Comparison of ENCODE assay signal across 1 cellular context in genomic region chr3:194205675-194206133, GRCh38.
TF ChIP-seq lines count a peak whose summit lies in the region.

No MANE protein-coding gene starts in this region.

TF ChIP-seq in K562, 482 proteins besides CTCF, POLR2A, EP300 and RAD21 (continued from another document and continues in another):
- TF ChIP-seq ZNF592 (IDR thresholded peaks at IDR 0.05): 0 out of 2 replicates have a peak, but pooled peaks have one; percentile 15
- no peak for TF ChIP-seq ZNF311 (CRISPR knock-in tag; IDR thresholded peaks at IDR 0.05)
- TF ChIP-seq ZBTB40 (IDR thresholded peaks at IDR 0.05): peak; percentile 91
- TF ChIP-seq ZBTB40 (CRISPR knock-in tag; IDR thresholded peaks at IDR 0.05): no peak
- TF ChIP-seq ZNF511 (CRISPR knock-in tag; IDR thresholded peaks at IDR 0.05): no peak
- no peak for TF ChIP-seq SIN3B (IDR thresholded peaks at IDR 0.05; ENCODE audit: low read depth)
- TF ChIP-seq ZNF212 (CRISPR knock-in tag; IDR thresholded peaks at IDR 0.05): no peak
- no peak for TF ChIP-seq THAP7 (CRISPR knock-in tag; IDR thresholded peaks at IDR 0.05)
- TF ChIP-seq NFIX (CRISPR knock-in tag; IDR thresholded peaks at IDR 0.05; ENCODE audit: low read depth): no peak
- TF ChIP-seq ZKSCAN1 (IDR thresholded peaks at IDR 0.05; ENCODE audit: low read depth, low read length): no peak
- TF ChIP-seq DIDO1 (tag; IDR thresholded peaks at IDR 0.05; ENCODE audit: low read depth): peak; percentile 94
- no peak for TF ChIP-seq ZBTB1 (CRISPR knock-in tag; IDR thresholded peaks at IDR 0.05; ENCODE audit: borderline replicate concordance, low read depth)
- TF ChIP-seq NFYB (IDR thresholded peaks at IDR 0.05; ENCODE audit: extremely low read depth, insufficient read length): no peak
- TF ChIP-seq KAT7 (CRISPR knock-in tag; IDR thresholded peaks at IDR 0.05; ENCODE audit: borderline replicate concordance): no peak
- no peak for TF ChIP-seq SP1 (CRISPR knock-in tag; IDR thresholded peaks at IDR 0.05)
- TF ChIP-seq CBFA2T2 (conservative IDR thresholded peaks at IDR 0.05): no peak
- TF ChIP-seq NFRKB (IDR thresholded peaks at IDR 0.05; ENCODE audit: low read depth): no peak
- TF ChIP-seq NR2C1 (IDR thresholded peaks at IDR 0.05): no peak
- 0 out of 2 replicates have a peak, but pooled peaks have one; percentile 37 for TF ChIP-seq NR2C1 (tag; IDR thresholded peaks at IDR 0.05)
- no peak for TF ChIP-seq TAF1 (IDR thresholded peaks at IDR 0.05; ENCODE audit: control insufficient read depth, extremely low read depth, insufficient read depth, low read length, severe bottlenecking)
- TF ChIP-seq MIER1 (IDR thresholded peaks at IDR 0.05; ENCODE audit: low read depth): no peak
- no peak for TF ChIP-seq ZC3H8 (IDR thresholded peaks at IDR 0.05)
- TF ChIP-seq SIRT6 (IDR thresholded peaks at IDR 0.05; ENCODE audit: low read depth, low read length): no peak
- TF ChIP-seq E2F6 (IDR thresholded peaks at IDR 0.05; ENCODE audit: borderline replicate concordance in 1 of 2, extremely low read depth in 1 of 2, insufficient read depth in 1 of 2, insufficient read length in 1 of 2, low read depth in 1 of 2, low read length in 1 of 2, poor library complexity in 1 of 2, severe bottlenecking in 1 of 2): no peak
- TF ChIP-seq ZSCAN29 (IDR thresholded peaks at IDR 0.05): no peak
- TF ChIP-seq ELK1 (CRISPR knock-in tag; IDR thresholded peaks at IDR 0.05): no peak
- TF ChIP-seq FOXK1 (CRISPR knock-in tag; IDR thresholded peaks at IDR 0.05; ENCODE audit: borderline replicate concordance): no peak
- TF ChIP-seq CAMTA2 (CRISPR knock-in tag; conservative IDR thresholded peaks at IDR 0.05): no peak
- no peak for TF ChIP-seq CLOCK (CRISPR knock-in tag; IDR thresholded peaks at IDR 0.05; ENCODE audit: borderline replicate concordance)
- TF ChIP-seq ZNF551 (CRISPR knock-in tag; IDR thresholded peaks at IDR 0.05): no peak
- peak; percentile 61 for TF ChIP-seq HCFC1 (IDR thresholded peaks at IDR 0.05; ENCODE audit: low read depth, low read length)
- TF ChIP-seq ZNF778 (CRISPR knock-in tag; IDR thresholded peaks at IDR 0.05): no peak
- no peak for TF ChIP-seq ZNF280B (CRISPR knock-in tag; IDR thresholded peaks at IDR 0.05)
